In genomic region chr2:27977623-27978312, GRCh38 we compare ENCODE assay signal across 9 cellular contexts.
DNase-seq lines count a peak whose midpoint lies in the region; ATAC-seq and TF ChIP-seq lines count a peak whose summit lies in the region.
"Had no signal": no experiment of that assay in that cellular context is flagged by ENCODE, and none has a peak within 500 bp of the region (broad histone marks: within the 10 kb centered on the region; RNA-seq: fewer than 3 reads in every experiment).

No MANE protein-coding gene starts in this region.

- no peak for TF ChIP-seq EP300 in gastroesophageal sphincter (IDR thresholded peaks at IDR 0.05)

- H3K36me3 ChIP-seq in gastroesophageal sphincter, result no peaks in the 10 kb centered on the region

- H3K4me1 ChIP-seq in gastroesophageal sphincter, result peaks cover 0 to 4% (median 0%) of the 10 kb centered on the region in 3 donors

- H3K36me3 Mint-ChIP-seq in activated CD4-positive, alpha-beta memory T cell treated with anti-CD3 and anti-CD28 coated beads for 36 hours, result peaks cover 16% of the 10 kb centered on the region

- H3K9me3 Mint-ChIP-seq in activated CD4-positive, alpha-beta memory T cell treated with anti-CD3 and anti-CD28 coated beads for 36 hours, result peaks cover 9% of the 10 kb centered on the region

- POLR2A ChIA-PET in activated CD4-positive, alpha-beta memory T cell treated with anti-CD3 and anti-CD28 coated beads for 36 hours (lab: Charles Lee), result interaction anchor here (0.9 to 1.7 kb wide), 8 partner anchors 17 to 265 kb away, joined by 3 to 5 read pairs (median 4); partner anchors contain the start of genes BABAM2 and RBKS
- POLR2A ChIA-PET in HEK293T (lab: Yijun Ruan, JAX), result interaction anchor here (0.8 kb wide), 1 partner anchor 413 kb away, joined by 3 read pairs; no protein-coding TSS in a partner anchor

- no peak for TF ChIP-seq POLR2A in gastroesophageal sphincter (IDR thresholded peaks at IDR 0.05)

- no peak overlapping the region for H3K27ac ChIP-seq in gastroesophageal sphincter
- H3K27ac ChIP-seq: dorsolateral prefrontal cortex had no signal

- peaks cover 43% of the 10 kb centered on the region for H3K4me1 Mint-ChIP-seq in activated CD4-positive, alpha-beta memory T cell treated with anti-CD3 and anti-CD28 coated beads for 36 hours (ENCODE audit: low read depth)

- H3K9me3 ChIP-seq in gastroesophageal sphincter, result no peaks in the 10 kb centered on the region

- ATAC-seq in gastroesophageal sphincter, result peak; percentile 48
- no peak for ATAC-seq in GM21723 (IDR thresholded peaks at IDR 0.05; ENCODE audit: unreplicated experiment)

- WGBS in gastroesophageal sphincter (ENCODE audit: low coverage in 1 of 2), 2 donors, result 65 to 78% methylated on average over 3 of the region's 3 CpGs

- peak overlapping the region; percentile 30 for H3K4me3 Mint-ChIP-seq in activated CD4-positive, alpha-beta memory T cell treated with anti-CD3 and anti-CD28 coated beads for 36 hours

- peak; percentile 57 for DNase-seq in stimulated activated CD4-positive, alpha-beta T cell treated with anti-CD3 and anti-CD28 coated beads, Interleukin-15, amount 100 ng/mL, for 24 hours
- no peak for DNase-seq in stimulated activated CD4-positive, alpha-beta T cell treated with anti-CD3 and anti-CD28 coated beads, Interleukin-4, amount 100 ng/mL, for 4 hours
- DNase-seq in activated CD4-positive, alpha-beta memory T cell treated with anti-CD3 and anti-CD28 coated beads for 36 hours, result peak; percentile 75
- no peak for DNase-seq in activated gamma-delta T cell (lab: John Stamatoyannopoulos, UW)
- no peak for DNase-seq in activated effector memory CD4-positive, alpha-beta T cell treated with anti-CD3 and anti-CD28 coated beads, Interleukin-2, amount 50 U/mL, for 16 hours
- no peak for DNase-seq in HEK293T (ENCODE audit: extremely low spot score)
- DNase-seq: dorsolateral prefrontal cortex had no signal

- TF ChIP-seq CTCF in gastroesophageal sphincter (IDR thresholded peaks at IDR 0.05), result no peak

- CTCF ChIA-PET in activated CD4-positive, alpha-beta memory T cell treated with anti-CD3 and anti-CD28 coated beads for 36 hours (lab: Charles Lee), result interaction anchor here (1.0 to 1.4 kb wide), 4 partner anchors 11 to 274 kb away, joined by 3 to 6 read pairs (median 3); no protein-coding TSS in a partner anchor
- CTCF ChIA-PET in HEK293T (lab: Yijun Ruan, JAX), result no interaction called here

- H3K27me3 Mint-ChIP-seq in activated CD4-positive, alpha-beta memory T cell treated with anti-CD3 and anti-CD28 coated beads for 36 hours, result no peaks in the 10 kb centered on the region

- no peak overlapping the region for H3K4me3 ChIP-seq in gastroesophageal sphincter
- H3K4me3 ChIP-seq: dorsolateral prefrontal cortex had no signal

- peak overlapping the region; percentile 87 for H3K27ac Mint-ChIP-seq in activated CD4-positive, alpha-beta memory T cell treated with anti-CD3 and anti-CD28 coated beads for 36 hours

- intact Hi-C loops in activated CD4-positive, alpha-beta memory T cell treated with anti-CD3 and anti-CD28 coated beads for 36 hours (cut with micrococcal nuclease), result loop anchor here (1.0 to 5.0 kb wide), 3 partner anchors 22 to 80 kb away; no protein-coding TSS in a partner anchor

- H3K27me3 ChIP-seq in gastroesophageal sphincter, result no peaks in the 10 kb centered on the region
- H3K27me3 ChIP-seq: dorsolateral prefrontal cortex had no signal

TF ChIP-seq in HEK293T, 16 proteins besides CTCF, POLR2A, EP300 and RAD21:
- TF ChIP-seq LEF1 (IDR thresholded peaks at IDR 0.05; ENCODE audit: borderline replicate concordance) (no peak), SP1 (IDR thresholded peaks at IDR 0.05) (no peak), BHLHE40 (IDR thresholded peaks at IDR 0.05; ENCODE audit: borderline replicate concordance) (no peak), HDGF (IDR thresholded peaks at IDR 0.05; ENCODE audit: borderline replicate concordance) (no peak), NFRKB (IDR thresholded peaks at IDR 0.05) (no peak), CTBP1 (IDR thresholded peaks at IDR 0.05; ENCODE audit: borderline replicate concordance) (no peak), FOXM1 (IDR thresholded peaks at IDR 0.05; ENCODE audit: borderline replicate concordance) (no peak), TARDBP (IDR thresholded peaks at IDR 0.05) (no peak), PKNOX1 (IDR thresholded peaks at IDR 0.05) (no peak), SUZ12 (IDR thresholded peaks at IDR 0.05) (no peak), FOXK2 (IDR thresholded peaks at IDR 0.05) (no peak), FOXA1 (IDR thresholded peaks at IDR 0.05) (no peak), ZNF384 (IDR thresholded peaks at IDR 0.05) (no peak), L3MBTL2 (conservative IDR thresholded peaks at IDR 0.05) (no peak), ARNT (IDR thresholded peaks at IDR 0.05) (no peak), ELF4 (IDR thresholded peaks at IDR 0.05) (no peak)

Comparison
In these comparisons a context has a peak if more than half of its experiments do, and no peak if none do; other contexts are left out.
1. DNase-seq: peak in stimulated activated CD4-positive, alpha-beta T cell treated with anti-CD3 and anti-CD28 coated beads, Interleukin-15, amount 100 ng/mL, for 24 hours (single experiment) and activated CD4-positive, alpha-beta memory T cell treated with anti-CD3 and anti-CD28 coated beads for 36 hours (single experiment); none in stimulated activated CD4-positive, alpha-beta T cell treated with anti-CD3 and anti-CD28 coated beads, Interleukin-4, amount 100 ng/mL, for 4 hours (0 of 2), activated gamma-delta T cell (single experiment), activated effector memory CD4-positive, alpha-beta T cell treated with anti-CD3 and anti-CD28 coated beads, Interleukin-2, amount 50 U/mL, for 16 hours (single experiment) and HEK293T (single experiment).